9 cellular contexts compared by ENCODE assay signal in genomic region chr6:135163440-135163738, GRCh38. TPM values are rescaled to one million over a fixed set of nuclear protein-coding genes. Genes with fewer than 3 reads are reported as not detected.
DNase-seq lines count a peak whose midpoint lies in the region; ATAC-seq and TF ChIP-seq lines count a peak whose summit lies in the region.
"Had no signal": no experiment of that assay in that cellular context is flagged by ENCODE, and none has a peak within 500 bp of the region (broad histone marks: within the 10 kb centered on the region; RNA-seq: fewer than 3 reads in every experiment).

No MANE protein-coding gene starts in this region.

- TF ChIP-seq CTCF in uterus (IDR thresholded peaks at IDR 0.05) = no peak

- peak; percentile 63 for ATAC-seq in GM19397 (IDR thresholded peaks at IDR 0.05; ENCODE audit: unreplicated experiment)
- ATAC-seq in HG03097 (IDR thresholded peaks at IDR 0.05; ENCODE audit: low FRiP score, unreplicated experiment) = peak; percentile 68

- no peak for TF ChIP-seq POLR2A in uterus (IDR thresholded peaks at IDR 0.05)

- H3K27me3 ChIP-seq in uterus = no peaks in the 10 kb centered on the region

- H3K4me3 ChIP-seq in uterus = no peak overlapping the region

- no peak overlapping the region for H3K27ac ChIP-seq in uterus

- intact Hi-C loops in uterus (cut with DNase I; ENCODE audit: low total_unique reads) = no loop called here

- peak; percentile 53 for DNase-seq in activated CD8-positive, alpha-beta memory T cell treated with anti-CD3 and anti-CD28 coated beads, Interleukin-2, amount 50 U/mL, for 4 hours
- DNase-seq in stimulated activated CD8-positive, alpha-beta memory T cell treated with anti-CD3 and anti-CD28 coated beads, Interleukin-7, amount 100 ng/mL, for 4 hours (ENCODE audit: low read depth in 2 of 2) = peak; percentile 34 to 45
- DNase-seq in COR-L47 (lab: John Stamatoyannopoulos, UW) (no peak), HUDEP-2 (lab: John Stamatoyannopoulos, UW; ENCODE audit: unreplicated experiment in 76 of 76) (no peak), SK-N-DZ (ENCODE audit: low spot score) (no peak), uterus (no peak)

- H3K4me1 ChIP-seq in uterus = no peaks in the 10 kb centered on the region

- H3K9me3 ChIP-seq in uterus = no peaks in the 10 kb centered on the region

- H3K36me3 ChIP-seq in uterus = no peaks in the 10 kb centered on the region

RNA-seq across cellular contexts. Expression of gene MYB, which starts 17.7 kb away (rescaled TPM):
- 6.8 and 7.2 TPM in 2 replicates for polyA plus RNA-seq in SK-N-DZ (2014; cell fraction: cytosol; rRNA removed)
- 6.3 and 7.1 TPM in 2 replicates for polyA plus RNA-seq in SK-N-DZ (2014; cell fraction: nucleus; rRNA removed)
- total RNA-seq in uterus = 1 to 10 TPM in 1 of 4 donors, under 1 TPM in 2, not detected in 1; 0.18 to 4.0 (median 0.59) TPM
- total RNA-seq: astrocyte had no signal

Comparison
In these comparisons a context has a peak if more than half of its experiments do, and no peak if none do; other contexts are left out.
1. DNase-seq: peak in activated CD8-positive, alpha-beta memory T cell treated with anti-CD3 and anti-CD28 coated beads, Interleukin-2, amount 50 U/mL, for 4 hours (single experiment) and stimulated activated CD8-positive, alpha-beta memory T cell treated with anti-CD3 and anti-CD28 coated beads, Interleukin-7, amount 100 ng/mL, for 4 hours (2 of 2); none in COR-L47 (single experiment), HUDEP-2 (0 of 76), SK-N-DZ (single experiment) and uterus (0 of 2).